ENCODE assay signal across 18 cellular contexts in genomic region chr4:99013402-99013843, GRCh38. TPM values are rescaled to one million over a fixed set of nuclear protein-coding genes. Genes with fewer than 3 reads are reported as not detected.
DNase-seq lines count a peak whose midpoint lies in the region; ATAC-seq, FAIRE-seq and TF ChIP-seq lines count a peak whose summit lies in the region.
"Had no signal": no experiment of that assay in that cellular context is flagged by ENCODE, and none has a peak within 500 bp of the region (broad histone marks: within the 10 kb centered on the region; RNA-seq: fewer than 3 reads in every experiment).

No MANE protein-coding gene starts in this region.

- H3K36me3 ChIP-seq in K562 (ENCODE audit: control insufficient read depth, insufficient read depth, low read length) (peaks cover 21% of the 10 kb centered on the region; the same call in 2 of the 3 replicates), heart left ventricle (no peaks in the 10 kb centered on the region), mesenchymal stem cell (ENCODE audit: control insufficient read depth in 1 of 2, insufficient read depth in 2 of 2, low read depth in 1 of 2, low read length in 2 of 2) (peaks cover 0 to 7% of the 10 kb centered on the region in 2 experiments), PC-3 (ENCODE audit: low read depth, low read length) (no peaks in the 10 kb centered on the region)
- H3K36me3 ChIP-seq: lower lobe of right lung had no signal

- peaks cover 16% of the 10 kb centered on the region for H3K9me3 ChIP-seq in K562 (replicated peaks; ENCODE audit: control insufficient read depth, insufficient read depth, low read depth, low read length)
- H3K9me3 ChIP-seq in heart left ventricle, result peaks cover 0 to 24% (median 2%) of the 10 kb centered on the region in 12 donors
- H3K9me3 ChIP-seq in mesenchymal stem cell (ENCODE audit: control insufficient read depth, low read length), result no peaks in the 10 kb centered on the region
- H3K9me3 ChIP-seq in PC-3 (ENCODE audit: low read length), result no peaks in the 10 kb centered on the region
- H3K9me3 ChIP-seq: lower lobe of right lung had no signal

- no peak overlapping the region for H3K14ac ChIP-seq in mesenchymal stem cell (ENCODE audit: low read length in 2 of 2)

- H3K27ac ChIP-seq in K562 (ENCODE audit: extremely low read depth, low read depth, low read length), result no peak overlapping the region
- peak overlapping the region; percentile 62 to 96 (median 83) for H3K27ac ChIP-seq in heart left ventricle
- peak overlapping the region; percentile 31 for H3K27ac ChIP-seq in mesenchymal stem cell (ENCODE audit: low read length, poor library complexity, severe bottlenecking)
- no peak overlapping the region for H3K27ac ChIP-seq in PC-3 (ENCODE audit: low read length)
- H3K27ac ChIP-seq in foreskin keratinocyte, result no peak overlapping the region
- H3K27ac ChIP-seq: lower lobe of right lung, VCaP had no signal

- H3K9me2 ChIP-seq in PC-3 (replicated peaks; ENCODE audit: low read length), result no peaks in the 10 kb centered on the region

- H3K9ac ChIP-seq in K562 (ENCODE audit: insufficient read depth in 1 of 2, low read depth in 2 of 2, low read length in 2 of 2) (no peak overlapping the region), mesenchymal stem cell (ENCODE audit: low read length) (no peak overlapping the region), PC-3 (ENCODE audit: low read length) (no peak overlapping the region)

- ATAC-seq in K562, result peak; percentile 51
- peak; percentile 93 to 96 (median 94) for ATAC-seq in heart left ventricle
- no peak for ATAC-seq in PC-3
- no peak for ATAC-seq in foreskin keratinocyte
- ATAC-seq: HCT116; naive thymus-derived CD8-positive, alpha-beta T cell had no signal

- no peak overlapping the region for H2AK5ac ChIP-seq in mesenchymal stem cell (ENCODE audit: low read length, severe bottlenecking)

- H2AFZ ChIP-seq in K562 (ENCODE audit: low read depth, low read length) (no peak overlapping the region), mesenchymal stem cell (ENCODE audit: low read depth, low read length) (no peak overlapping the region), PC-3 (ENCODE audit: low read length) (no peak overlapping the region)

- peaks cover 41% of the 10 kb centered on the region for H3K36me3 Mint-ChIP-seq in type B pancreatic cell

- H3K79me2 ChIP-seq in K562 (ENCODE audit: control insufficient read depth, insufficient read depth, low read length) (peaks cover 99% of the 10 kb centered on the region), PC-3 (ENCODE audit: low read length) (peaks cover 98% of the 10 kb centered on the region)

- H3K23ac ChIP-seq in mesenchymal stem cell (ENCODE audit: low read length in 2 of 2), result no peak overlapping the region

- H3K9me3 Mint-ChIP-seq in type B pancreatic cell, result peaks cover 28% of the 10 kb centered on the region

- peaks cover 21% of the 10 kb centered on the region for H3K79me1 ChIP-seq in mesenchymal stem cell (replicated peaks; ENCODE audit: low read length, poor library complexity, severe bottlenecking)

- DNase-seq in ELF-1 (ENCODE audit: low read depth, low spot score), result peak; percentile 62
- DNase-seq in K562 (ENCODE audit: extremely low read depth in 1 of 4, low spot score in 3 of 4), result no peak
- DNase-seq in heart left ventricle, result peak in 4 of 5 donors; percentile 41 to 55 (median 50)
- no peak for DNase-seq in mesenchymal stem cell
- DNase-seq in type B pancreatic cell (ENCODE audit: extremely low spot score, unreplicated experiment), result no peak
- DNase-seq in PC-3, result no peak
- DNase-seq in hippocampal formation (lab: John Stamatoyannopoulos, UW), result no peak
- no peak for DNase-seq in foreskin keratinocyte
- DNase-seq: CD4-positive, alpha-beta memory T cell; central memory CD4-positive, alpha-beta T cell; lower lobe of right lung; naive thymus-derived CD8-positive, alpha-beta T cell; NCI-H1930; NCI-H526; SW 1271 had no signal

- no peak overlapping the region for H2BK12ac ChIP-seq in mesenchymal stem cell (ENCODE audit: low read length in 2 of 2)

- no peak for TF ChIP-seq POLR2A in K562 (conservative IDR thresholded peaks at IDR 0.05)
- peak in 1 of 2 donors; percentile 79 for TF ChIP-seq POLR2A in heart left ventricle (IDR thresholded peaks at IDR 0.05)

- WGBS in K562 (ENCODE audit: insufficient coverage, low coverage, missing lambda C conversion rate), result 70% methylated on average over 4 of the region's 4 CpGs
- WGBS in heart left ventricle, 4 donors, result 25 to 43% (median 34%) methylated on average over 4 of the region's 4 CpGs
- WGBS in mesenchymal stem cell, result 54% methylated on average over 2 of the region's 4 CpGs

- no peak overlapping the region for H3K4ac ChIP-seq in mesenchymal stem cell (ENCODE audit: low read depth in 1 of 2, low read length in 2 of 2)

- in situ Hi-C loops in K562 (cut with MboI), result no loop called here

- no peaks in the 10 kb centered on the region for H3F3A ChIP-seq in PC-3 (ENCODE audit: low read length, unreplicated experiment)

- intact Hi-C loops in K562 (cut with micrococcal nuclease), result no loop called here
- intact Hi-C loops in heart left ventricle (cut with DNase I), result no loop called here
- intact Hi-C loops in PC-3 (cut with micrococcal nuclease), result no loop called here

- no peaks in the 10 kb centered on the region for H3K9me1 ChIP-seq in K562 (ENCODE audit: control insufficient read depth, insufficient read depth, low read length)

- no peak overlapping the region for H3K18ac ChIP-seq in mesenchymal stem cell (ENCODE audit: low read depth in 1 of 2, low read length in 2 of 2)

- H3K4me1 ChIP-seq in K562 (replicated peaks in 1 of 2; ENCODE audit: control insufficient read depth in 2 of 2, insufficient read depth in 2 of 2, low read length in 2 of 2) (no peaks in the 10 kb centered on the region), heart left ventricle (peaks cover 0 to 26% (median 10%) of the 10 kb centered on the region in 12 donors), mesenchymal stem cell (ENCODE audit: control insufficient read depth, insufficient read depth, low read depth, low read length) (no peaks in the 10 kb centered on the region), PC-3 (ENCODE audit: insufficient read depth, low read length) (no peaks in the 10 kb centered on the region), foreskin keratinocyte (peaks cover 10% of the 10 kb centered on the region)

- H3K27me3 Mint-ChIP-seq in type B pancreatic cell, result no peaks in the 10 kb centered on the region
- H3K27me3 Mint-ChIP-seq: CD4-positive, alpha-beta memory T cell; naive thymus-derived CD8-positive, alpha-beta T cell had no signal

- no peak overlapping the region for H3K4me3 Mint-ChIP-seq in type B pancreatic cell
- H3K4me3 Mint-ChIP-seq: CD4-positive, alpha-beta memory T cell; naive thymus-derived CD8-positive, alpha-beta T cell had no signal

- H3K27me3 ChIP-seq in K562 (ENCODE audit: control insufficient read depth in 2 of 2, insufficient read depth in 2 of 2, low read length in 2 of 2) (no peaks in the 10 kb centered on the region), heart left ventricle (no peaks in the 10 kb centered on the region), mesenchymal stem cell (ENCODE audit: control insufficient read depth in 1 of 2, insufficient read depth in 1 of 2, low read length in 2 of 2) (no peaks in the 10 kb centered on the region), PC-3 (ENCODE audit: low read length) (no peaks in the 10 kb centered on the region), foreskin keratinocyte (no peaks in the 10 kb centered on the region)

- H3K27ac Mint-ChIP-seq in type B pancreatic cell, result no peak overlapping the region
- H3K27ac Mint-ChIP-seq: naive thymus-derived CD8-positive, alpha-beta T cell had no signal

- H3K4me3 ChIP-seq in K562, result no peak overlapping the region
- peak overlapping the region in 8 of 12 donors; percentile 3 to 39 (median 24) for H3K4me3 ChIP-seq in heart left ventricle
- no peak overlapping the region for H3K4me3 ChIP-seq in mesenchymal stem cell (ENCODE audit: insufficient read depth in 1 of 2, low read depth in 1 of 2, low read length in 2 of 2)
- no peak overlapping the region for H3K4me3 ChIP-seq in PC-3 (ENCODE audit: low read length)
- H3K4me3 ChIP-seq: lower lobe of right lung had no signal

- no peak overlapping the region for H2BK15ac ChIP-seq in mesenchymal stem cell (ENCODE audit: low read depth, poor library complexity, severe bottlenecking)

- peaks cover 7% of the 10 kb centered on the region for H3K4me1 Mint-ChIP-seq in type B pancreatic cell (ENCODE audit: unreplicated experiment)

- BruUV-seq in K562 (replicated peaks; lab: Mats Ljungman, UMichigan) (no TSS peak), PC-3 (replicated peaks; lab: Mats Ljungman, UMichigan) (no TSS peak)

- CTCF ChIA-PET in K562 (lab: Yijun Ruan, JAX; ENCODE audit: low intra/inter-chr PET ratio), result no interaction called here
- CTCF ChIA-PET in PC-3 (lab: Charles Lee), result no interaction called here

- TF ChIP-seq RAD21 in K562 (CRISPR knock-in tag; conservative IDR thresholded peaks at IDR 0.05 in 1 of 2, IDR thresholded peaks at IDR 0.05 in 1 of 2), result no peak

- TF ChIP-seq CTCF in K562 (IDR thresholded peaks at IDR 0.05 in 2 of 3, conservative IDR thresholded peaks at IDR 0.05 in 1 of 3; ENCODE audit: insufficient read depth in 2 of 3, low read depth in 1 of 3, low read length in 3 of 3) (no peak), heart left ventricle (IDR thresholded peaks at IDR 0.05) (no peak), type B pancreatic cell (conservative IDR thresholded peaks at IDR 0.05) (no peak), PC-3 (conservative IDR thresholded peaks at IDR 0.05; ENCODE audit: low read depth, low read length) (no peak), foreskin keratinocyte (conservative IDR thresholded peaks at IDR 0.05) (no peak)

- POLR2A ChIA-PET in K562 (lab: Yijun Ruan, JAX) (no interaction called here), PC-3 (lab: Charles Lee; ENCODE audit: unreplicated experiment) (no interaction called here)

- H2BK5ac ChIP-seq in mesenchymal stem cell (ENCODE audit: low read depth, low read length, poor library complexity, severe bottlenecking), result no peak overlapping the region

- no peak overlapping the region for H4K8ac ChIP-seq in mesenchymal stem cell (ENCODE audit: low read length)

- H2BK120ac ChIP-seq in mesenchymal stem cell (ENCODE audit: low read depth, low read length), result no peak overlapping the region

- TF ChIP-seq EP300 in K562 (IDR thresholded peaks at IDR 0.05; ENCODE audit: low read length), result no peak

- FAIRE-seq in K562 (lab: Jason Lieb, UNC), result peak; percentile 63
- FAIRE-seq: endothelial cell of umbilical vein had no signal

- H4K91ac ChIP-seq in mesenchymal stem cell (ENCODE audit: low read length), result no peak overlapping the region

- H3K4me2 ChIP-seq in K562 (ENCODE audit: insufficient read depth, low read length), result no peak overlapping the region
- H3K4me2 ChIP-seq in mesenchymal stem cell (ENCODE audit: low read length, poor library complexity, severe bottlenecking), result no peak overlapping the region
- no peak overlapping the region for H3K4me2 ChIP-seq in PC-3 (ENCODE audit: low read length)

- H4K20me1 ChIP-seq in K562 (replicated peaks; ENCODE audit: control insufficient read depth, insufficient read depth, low read length) (no peaks in the 10 kb centered on the region), PC-3 (ENCODE audit: low read length) (0 out of 2 replicates have a peak, but pooled peaks cover 10% of the 10 kb centered on the region)

RNA-seq across cellular contexts. Expression of gene METAP1, which starts 17.9 kb away (rescaled TPM):
- 46.0 and 114 TPM in 2 replicates for total RNA-seq in K562 (2011; cell fraction: chromatin; rRNA removed; ENCODE audit: low replicate concordance)
- total RNA-seq in K562 (2011; cell fraction: nucleolus; rRNA removed), result 24.2 and 34.1 TPM in 2 replicates
- 55.9 and 78.9 TPM in 2 replicates for total RNA-seq in K562 (2011; cell fraction: nucleoplasm; rRNA removed)
- 46.5 and 57.8 TPM in 2 replicates for total RNA-seq in K562 (2014; rRNA removed)
- 63.9 and 76.3 TPM in 2 replicates for total RNA-seq in K562 (2014; rRNA removed; fragmentation: Illumina TruSeq; extraction: Trizol)
- total RNA-seq in K562 (2015; rRNA removed; fragmentation: Illumina TruSeq; extraction: Trizol), result 56.6 and 59.5 TPM in 2 replicates
- 50.3 and 62.5 TPM in 2 replicates for total RNA-seq in K562 (2021)
- polyA plus RNA-seq in K562 (2011; rRNA removed), result 62.0 and 77.6 TPM in 2 replicates
- polyA plus RNA-seq in K562 (2011; cell fraction: cytosol; rRNA removed), result 34.1 and 50.0 TPM in 2 replicates
- polyA plus RNA-seq in K562 (2011; cell fraction: nucleus; rRNA removed), result 108 and 117 TPM in 2 replicates
- polyA plus RNA-seq in K562 (2012), result 39.3 and 43.4 TPM in 2 replicates
- polyA plus RNA-seq in K562 (2014; fragmentation: Illumina TruSeq; extraction: Trizol), result 66.8 and 77.2 TPM in 2 replicates
- 10 to 100 TPM; 31.4 to 48.0 TPM for polyA plus RNA-seq in K562 (2014; fragmentation: Nextera tagmentation; extraction: Ambion mirVana)
- 54.1 and 57.1 TPM in 2 replicates for polyA plus RNA-seq in K562 (2014; rRNA removed)
- 109 and 114 TPM in 2 replicates for polyA minus RNA-seq in K562 (2011; rRNA and poly(A)+ RNA removed)
- 59.6 and 103 TPM in 2 replicates for polyA minus RNA-seq in K562 (2011; cell fraction: cytosol; rRNA and poly(A)+ RNA removed)
- 68.5 and 92.6 TPM in 2 replicates for polyA minus RNA-seq in K562 (2011; cell fraction: nucleus; rRNA and poly(A)+ RNA removed)
- 10 to 100 TPM; 51.8 to 71.4 (median 63.6) TPM for total RNA-seq in heart left ventricle
- 10 to 100 TPM; 36.9 to 69.7 TPM for polyA plus RNA-seq in heart left ventricle
- 24.9 TPM for polyA plus RNA-seq in mesenchymal stem cell (2013, experiment 1 of 2)
- 24.7 TPM for polyA plus RNA-seq in mesenchymal stem cell (2013, experiment 2 of 2)
- 42.9 and 43.1 TPM in 2 replicates for total RNA-seq in type B pancreatic cell (ENCODE audit: low replicate concordance)
- total RNA-seq in PC-3 (2014; rRNA removed), result 53.9 and 54.8 TPM in 2 replicates
- 85.2 and 104 TPM in 2 replicates for total RNA-seq in foreskin keratinocyte
- polyA plus RNA-seq in foreskin keratinocyte, result 39.5 and 49.5 TPM in 2 replicates

Comparison
In these comparisons a context has a peak if more than half of its experiments do, and no peak if none do; other contexts are left out.
1. DNase-seq: peak in ELF-1 (single experiment) and heart left ventricle (4 of 5); none in K562 (0 of 4), mesenchymal stem cell (single experiment), type B pancreatic cell (single experiment), PC-3 (single experiment), hippocampal formation (0 of 2) and foreskin keratinocyte (0 of 2).
2. ATAC-seq: peak in K562 (single experiment) and heart left ventricle (4 of 4); none in PC-3 (single experiment) and foreskin keratinocyte (single experiment).
3. H3K27ac ChIP-seq: peak in heart left ventricle (12 of 12) and mesenchymal stem cell (single experiment); none in K562 (single experiment), PC-3 (single experiment) and foreskin keratinocyte (single experiment).
4. H3K4me3 ChIP-seq: peak in heart left ventricle (8 of 12); none in K562 (single experiment), mesenchymal stem cell (0 of 2) and PC-3 (single experiment).